ENCODE assay signal across 1 cellular context in the genomic region with DNA sequence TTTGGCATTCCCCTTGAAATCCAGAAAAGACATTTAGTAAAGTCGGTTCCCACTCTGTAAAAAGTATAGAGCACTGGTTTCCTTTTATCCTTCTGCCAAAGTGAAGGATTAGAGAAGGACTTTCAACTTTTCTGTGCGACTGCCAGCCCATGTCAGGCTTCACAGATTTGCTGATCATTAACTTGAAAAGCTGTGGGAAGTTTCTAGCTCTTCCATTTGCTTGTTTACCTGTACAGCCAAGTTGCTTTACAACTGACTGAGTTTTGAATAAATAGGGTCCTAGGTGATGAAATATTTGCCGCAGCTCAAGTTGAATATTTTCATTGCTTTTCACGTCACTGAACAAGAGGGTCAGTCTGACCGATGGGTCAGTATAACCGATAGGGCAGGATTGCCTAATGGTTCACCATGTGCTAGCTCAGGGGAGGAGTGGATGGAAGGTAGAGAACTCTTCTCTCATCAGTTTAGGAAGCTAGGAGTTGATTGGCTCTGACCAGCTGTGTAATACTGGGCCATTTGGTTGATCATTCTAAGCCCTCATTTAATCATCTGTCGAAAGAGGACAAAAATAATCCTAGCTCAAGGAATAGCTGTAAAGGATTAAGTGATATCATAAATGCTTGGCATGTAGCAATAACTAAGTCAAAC.
TF ChIP-seq lines count a peak whose summit lies in the region.

No MANE protein-coding gene starts in this region.

TF ChIP-seq in HepG2, 621 proteins besides CTCF, POLR2A, EP300 and RAD21 (continued from another document and continues in another):
- TF ChIP-seq, protein P1, sequence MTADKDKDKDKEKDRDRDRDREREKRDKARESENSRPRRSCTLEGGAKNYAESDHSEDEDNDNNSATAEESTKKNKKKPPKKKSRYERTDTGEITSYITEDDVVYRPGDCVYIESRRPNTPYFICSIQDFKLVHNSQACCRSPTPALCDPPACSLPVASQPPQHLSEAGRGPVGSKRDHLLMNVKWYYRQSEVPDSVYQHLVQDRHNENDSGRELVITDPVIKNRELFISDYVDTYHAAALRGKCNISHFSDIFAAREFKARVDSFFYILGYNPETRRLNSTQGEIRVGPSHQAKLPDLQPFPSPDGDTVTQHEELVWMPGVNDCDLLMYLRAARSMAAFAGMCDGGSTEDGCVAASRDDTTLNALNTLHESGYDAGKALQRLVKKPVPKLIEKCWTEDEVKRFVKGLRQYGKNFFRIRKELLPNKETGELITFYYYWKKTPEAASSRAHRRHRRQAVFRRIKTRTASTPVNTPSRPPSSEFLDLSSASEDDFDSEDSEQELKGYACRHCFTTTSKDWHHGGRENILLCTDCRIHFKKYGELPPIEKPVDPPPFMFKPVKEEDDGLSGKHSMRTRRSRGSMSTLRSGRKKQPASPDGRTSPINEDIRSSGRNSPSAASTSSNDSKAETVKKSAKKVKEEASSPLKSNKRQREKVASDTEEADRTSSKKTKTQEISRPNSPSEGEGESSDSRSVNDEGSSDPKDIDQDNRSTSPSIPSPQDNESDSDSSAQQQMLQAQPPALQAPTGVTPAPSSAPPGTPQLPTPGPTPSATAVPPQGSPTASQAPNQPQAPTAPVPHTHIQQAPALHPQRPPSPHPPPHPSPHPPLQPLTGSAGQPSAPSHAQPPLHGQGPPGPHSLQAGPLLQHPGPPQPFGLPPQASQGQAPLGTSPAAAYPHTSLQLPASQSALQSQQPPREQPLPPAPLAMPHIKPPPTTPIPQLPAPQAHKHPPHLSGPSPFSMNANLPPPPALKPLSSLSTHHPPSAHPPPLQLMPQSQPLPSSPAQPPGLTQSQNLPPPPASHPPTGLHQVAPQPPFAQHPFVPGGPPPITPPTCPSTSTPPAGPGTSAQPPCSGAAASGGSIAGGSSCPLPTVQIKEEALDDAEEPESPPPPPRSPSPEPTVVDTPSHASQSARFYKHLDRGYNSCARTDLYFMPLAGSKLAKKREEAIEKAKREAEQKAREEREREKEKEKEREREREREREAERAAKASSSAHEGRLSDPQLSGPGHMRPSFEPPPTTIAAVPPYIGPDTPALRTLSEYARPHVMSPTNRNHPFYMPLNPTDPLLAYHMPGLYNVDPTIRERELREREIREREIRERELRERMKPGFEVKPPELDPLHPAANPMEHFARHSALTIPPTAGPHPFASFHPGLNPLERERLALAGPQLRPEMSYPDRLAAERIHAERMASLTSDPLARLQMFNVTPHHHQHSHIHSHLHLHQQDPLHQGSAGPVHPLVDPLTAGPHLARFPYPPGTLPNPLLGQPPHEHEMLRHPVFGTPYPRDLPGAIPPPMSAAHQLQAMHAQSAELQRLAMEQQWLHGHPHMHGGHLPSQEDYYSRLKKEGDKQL (CRISPR knock-in tag; IDR thresholded peaks at IDR 0.05; ENCODE audit: low read depth), result peak; percentile 75
- TF ChIP-seq ZKSCAN1 (IDR thresholded peaks at IDR 0.05; ENCODE audit: low read length) (no peak; the same call in 1 of the 2 replicates), HOXA3 (CRISPR knock-in tag; IDR thresholded peaks at IDR 0.05) (peak; percentile 87), NR2F6 (IDR thresholded peaks at IDR 0.05) (peak; percentile 62), NR2F6 (CRISPR knock-in tag; IDR thresholded peaks at IDR 0.05) (peak; percentile 78), ZNF3 (CRISPR knock-in tag; IDR thresholded peaks at IDR 0.05) (no peak), ZNF816 (CRISPR knock-in tag; IDR thresholded peaks at IDR 0.05; ENCODE audit: borderline replicate concordance) (peak; percentile 94; the same call in 1 of the 2 replicates), ZNF678 (CRISPR knock-in tag; IDR thresholded peaks at IDR 0.05) (no peak), ASH2L (IDR thresholded peaks at IDR 0.05; ENCODE audit: insufficient read length, low read depth, low read length) (peak; percentile 32), ATAD3A (CRISPR knock-in tag; IDR thresholded peaks at IDR 0.05) (no peak), ZHX1 (CRISPR knock-in tag; IDR thresholded peaks at IDR 0.05; ENCODE audit: low read depth) (peak; percentile 76), JDP2 (CRISPR knock-in tag; IDR thresholded peaks at IDR 0.05; ENCODE audit: borderline replicate concordance) (no peak), ONECUT2 (CRISPR knock-in tag; IDR thresholded peaks at IDR 0.05) (no peak), IKZF4 (CRISPR knock-in tag; IDR thresholded peaks at IDR 0.05; ENCODE audit: borderline replicate concordance, low read depth, not compliant biosample characterization) (no peak), KDM6A (CRISPR knock-in tag; IDR thresholded peaks at IDR 0.05; ENCODE audit: low read depth) (peak; percentile 86), RBFOX2 (IDR thresholded peaks at IDR 0.05; ENCODE audit: low read depth, low read length) (no peak; the same call in 1 of the 2 replicates), MIER2 (CRISPR knock-in tag; IDR thresholded peaks at IDR 0.05) (no peak), ZNF335 (CRISPR knock-in tag; IDR thresholded peaks at IDR 0.05) (no peak), MAFK (conservative IDR thresholded peaks at IDR 0.05 in 1 of 2, IDR thresholded peaks at IDR 0.05 in 1 of 2; ENCODE audit: low read length in 2 of 2) (peak in 1 of 2 experiments; percentile 42; a peak in 1 of 4 replicates), TP53 (CRISPR knock-in tag; conservative IDR thresholded peaks at IDR 0.05) (0 out of 2 replicates have a peak, but pooled peaks have one; percentile 24), CBX1 (IDR thresholded peaks at IDR 0.05; ENCODE audit: low read depth) (no peak), GATAD1 (CRISPR knock-in tag; IDR thresholded peaks at IDR 0.05) (peak; percentile 39; the same call in 1 of the 2 replicates), PRDM4 (CRISPR knock-in tag; IDR thresholded peaks at IDR 0.05; ENCODE audit: borderline replicate concordance) (peak; percentile 84; the same call in 1 of the 2 replicates), AKAP8 (CRISPR knock-in tag; IDR thresholded peaks at IDR 0.05) (no peak), RARG (CRISPR knock-in tag; IDR thresholded peaks at IDR 0.05; ENCODE audit: low read depth) (no peak), ZNF121 (CRISPR knock-in tag; IDR thresholded peaks at IDR 0.05) (no peak), HNF4A (CRISPR knock-in tag; IDR thresholded peaks at IDR 0.05) (peak; percentile 89), FOXP1 (IDR thresholded peaks at IDR 0.05) (peak; percentile 66), FOXP1 (CRISPR knock-in tag; IDR thresholded peaks at IDR 0.05) (peak; percentile 96), TCF7 (IDR thresholded peaks at IDR 0.05; ENCODE audit: low read depth) (peak; percentile 82), SPEN (CRISPR knock-in tag; IDR thresholded peaks at IDR 0.05; ENCODE audit: low read depth) (peak; percentile 37; the same call in 1 of the 2 replicates), ZFP82 (CRISPR knock-in tag; IDR thresholded peaks at IDR 0.05; ENCODE audit: borderline replicate concordance) (0 out of 2 replicates have a peak, but pooled peaks have one; percentile 27), GPN1 (CRISPR knock-in tag; IDR thresholded peaks at IDR 0.05; ENCODE audit: borderline replicate concordance) (no peak), NFE2L2 (IDR thresholded peaks at IDR 0.05; ENCODE audit: low read length) (no peak), ZNF446 (CRISPR knock-in tag; IDR thresholded peaks at IDR 0.05) (no peak), ZNF10 (CRISPR knock-in tag; IDR thresholded peaks at IDR 0.05; ENCODE audit: borderline replicate concordance, low read depth) (no peak), ZBTB21 (CRISPR knock-in tag; IDR thresholded peaks at IDR 0.05) (peak; percentile 86), CAMTA2 (CRISPR knock-in tag; IDR thresholded peaks at IDR 0.05; ENCODE audit: borderline replicate concordance) (no peak), ZNF260 (CRISPR knock-in tag; IDR thresholded peaks at IDR 0.05; ENCODE audit: borderline replicate concordance, low read depth) (no peak), MTA1 (CRISPR knock-in tag; IDR thresholded peaks at IDR 0.05; ENCODE audit: borderline replicate concordance) (no peak; the same call in 1 of the 2 replicates), MIER3 (CRISPR knock-in tag; IDR thresholded peaks at IDR 0.05; ENCODE audit: borderline replicate concordance) (0 out of 2 replicates have a peak, but pooled peaks have one; percentile 47), ZFAT (CRISPR knock-in tag; conservative IDR thresholded peaks at IDR 0.05) (no peak), ZNF570 (CRISPR knock-in tag; IDR thresholded peaks at IDR 0.05; ENCODE audit: borderline replicate concordance) (no peak)
- TF ChIP-seq, protein P2, sequence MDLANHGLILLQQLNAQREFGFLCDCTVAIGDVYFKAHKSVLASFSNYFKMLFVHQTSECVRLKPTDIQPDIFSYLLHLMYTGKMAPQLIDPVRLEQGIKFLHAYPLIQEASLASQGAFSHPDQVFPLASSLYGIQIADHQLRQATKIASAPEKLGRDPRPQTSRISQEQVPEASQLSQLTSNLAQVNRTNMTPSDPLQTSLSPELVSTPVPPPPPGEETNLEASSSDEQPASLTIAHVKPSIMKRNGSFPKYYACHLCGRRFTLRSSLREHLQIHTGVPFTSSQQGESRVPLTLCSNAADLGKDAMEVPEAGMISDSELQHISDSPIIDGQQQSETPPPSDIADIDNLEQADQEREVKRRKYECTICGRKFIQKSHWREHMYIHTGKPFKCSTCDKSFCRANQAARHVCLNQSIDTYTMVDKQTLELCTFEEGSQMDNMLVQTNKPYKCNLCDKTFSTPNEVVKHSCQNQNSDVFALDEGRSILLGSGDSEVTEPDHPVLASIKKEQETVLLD (CRISPR knock-in tag; IDR thresholded peaks at IDR 0.05; ENCODE audit: low read depth), result no peak
- TF ChIP-seq, protein P3, sequence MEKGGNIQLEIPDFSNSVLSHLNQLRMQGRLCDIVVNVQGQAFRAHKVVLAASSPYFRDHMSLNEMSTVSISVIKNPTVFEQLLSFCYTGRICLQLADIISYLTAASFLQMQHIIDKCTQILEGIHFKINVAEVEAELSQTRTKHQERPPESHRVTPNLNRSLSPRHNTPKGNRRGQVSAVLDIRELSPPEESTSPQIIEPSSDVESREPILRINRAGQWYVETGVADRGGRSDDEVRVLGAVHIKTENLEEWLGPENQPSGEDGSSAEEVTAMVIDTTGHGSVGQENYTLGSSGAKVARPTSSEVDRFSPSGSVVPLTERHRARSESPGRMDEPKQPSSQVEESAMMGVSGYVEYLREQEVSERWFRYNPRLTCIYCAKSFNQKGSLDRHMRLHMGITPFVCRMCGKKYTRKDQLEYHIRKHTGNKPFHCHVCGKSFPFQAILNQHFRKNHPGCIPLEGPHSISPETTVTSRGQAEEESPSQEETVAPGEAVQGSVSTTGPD (CRISPR knock-in tag; IDR thresholded peaks at IDR 0.05), result no peak
- TF ChIP-seq, protein P4, sequence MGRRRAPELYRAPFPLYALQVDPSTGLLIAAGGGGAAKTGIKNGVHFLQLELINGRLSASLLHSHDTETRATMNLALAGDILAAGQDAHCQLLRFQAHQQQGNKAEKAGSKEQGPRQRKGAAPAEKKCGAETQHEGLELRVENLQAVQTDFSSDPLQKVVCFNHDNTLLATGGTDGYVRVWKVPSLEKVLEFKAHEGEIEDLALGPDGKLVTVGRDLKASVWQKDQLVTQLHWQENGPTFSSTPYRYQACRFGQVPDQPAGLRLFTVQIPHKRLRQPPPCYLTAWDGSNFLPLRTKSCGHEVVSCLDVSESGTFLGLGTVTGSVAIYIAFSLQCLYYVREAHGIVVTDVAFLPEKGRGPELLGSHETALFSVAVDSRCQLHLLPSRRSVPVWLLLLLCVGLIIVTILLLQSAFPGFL (CRISPR knock-in tag; IDR thresholded peaks at IDR 0.05), result no peak
- TF ChIP-seq, protein P5, sequence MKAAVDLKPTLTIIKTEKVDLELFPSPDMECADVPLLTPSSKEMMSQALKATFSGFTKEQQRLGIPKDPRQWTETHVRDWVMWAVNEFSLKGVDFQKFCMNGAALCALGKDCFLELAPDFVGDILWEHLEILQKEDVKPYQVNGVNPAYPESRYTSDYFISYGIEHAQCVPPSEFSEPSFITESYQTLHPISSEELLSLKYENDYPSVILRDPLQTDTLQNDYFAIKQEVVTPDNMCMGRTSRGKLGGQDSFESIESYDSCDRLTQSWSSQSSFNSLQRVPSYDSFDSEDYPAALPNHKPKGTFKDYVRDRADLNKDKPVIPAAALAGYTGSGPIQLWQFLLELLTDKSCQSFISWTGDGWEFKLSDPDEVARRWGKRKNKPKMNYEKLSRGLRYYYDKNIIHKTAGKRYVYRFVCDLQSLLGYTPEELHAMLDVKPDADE (CRISPR knock-in tag; IDR thresholded peaks at IDR 0.05), result no peak
- TF ChIP-seq, protein P6, sequence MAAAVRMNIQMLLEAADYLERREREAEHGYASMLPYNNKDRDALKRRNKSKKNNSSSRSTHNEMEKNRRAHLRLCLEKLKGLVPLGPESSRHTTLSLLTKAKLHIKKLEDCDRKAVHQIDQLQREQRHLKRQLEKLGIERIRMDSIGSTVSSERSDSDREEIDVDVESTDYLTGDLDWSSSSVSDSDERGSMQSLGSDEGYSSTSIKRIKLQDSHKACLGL (CRISPR knock-in tag; IDR thresholded peaks at IDR 0.05), result no peak
- TF ChIP-seq, protein P7, sequence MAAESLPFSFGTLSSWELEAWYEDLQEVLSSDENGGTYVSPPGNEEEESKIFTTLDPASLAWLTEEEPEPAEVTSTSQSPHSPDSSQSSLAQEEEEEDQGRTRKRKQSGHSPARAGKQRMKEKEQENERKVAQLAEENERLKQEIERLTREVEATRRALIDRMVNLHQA (CRISPR knock-in tag; IDR thresholded peaks at IDR 0.05), result no peak
